Comparison of ENCODE assay signal across 19 cellular contexts in genomic region chr21:39196310-39196709, GRCh38. TPM values are rescaled to one million over a fixed set of nuclear protein-coding genes. Genes with fewer than 3 reads are reported as not detected.
DNase-seq lines count a peak whose midpoint lies in the region; ATAC-seq and TF ChIP-seq lines count a peak whose summit lies in the region.
"Had no signal": no experiment of that assay in that cellular context is flagged by ENCODE, and none has a peak within 500 bp of the region (broad histone marks: within the 10 kb centered on the region; RNA-seq: fewer than 3 reads in every experiment).

No MANE protein-coding gene starts in this region.

- TF ChIP-seq POLR2A in spleen (IDR thresholded peaks at IDR 0.05), result no peak

- intact Hi-C loops in activated naive CD4-positive, alpha-beta T cell treated with anti-CD3 and anti-CD28 coated beads for 36 hours (cut with micrococcal nuclease), result no loop called here
- intact Hi-C loops in PC-3 (cut with micrococcal nuclease), result loop anchor here (10.0 kb wide), 1 partner anchor 438 kb away; no protein-coding TSS in a partner anchor
- intact Hi-C loops in spleen (cut with DNase I; ENCODE audit: low total_unique reads), result no loop called here

- BruUV-seq in PC-3 (replicated peaks; lab: Mats Ljungman, UMichigan), result TSS peak; percentile 4

- H3K4me3 Mint-ChIP-seq in activated naive CD4-positive, alpha-beta T cell treated with anti-CD3 and anti-CD28 coated beads for 36 hours, result no peak overlapping the region
- H3K4me3 Mint-ChIP-seq in activated naive CD8-positive, alpha-beta T cell treated with anti-CD3 and anti-CD28 coated beads, Interleukin-2, amount 50 U/mL, for 24 hours, result no peak overlapping the region
- H3K4me3 Mint-ChIP-seq: endodermal cell; stimulated activated memory B cell treated with anti-CD40 and anti-IgM and Interleukin-4, amounts not matched to agents 10 μg/mL and 1 μg/mL and 100 μg/mL, for 72 hours had no signal

- no peak overlapping the region for H3K4me2 ChIP-seq in PC-3 (ENCODE audit: low read length)

- H3F3A ChIP-seq in PC-3 (ENCODE audit: low read length, unreplicated experiment), result no peaks in the 10 kb centered on the region

- H2AFZ ChIP-seq in PC-3 (ENCODE audit: low read length), result no peak overlapping the region

- no peak for ATAC-seq in activated naive CD4-positive, alpha-beta T cell treated with anti-CD3 and anti-CD28 coated beads, Interleukin-2, amount 50 U/mL, for 72 hours
- ATAC-seq in PC-3 (no peak), left lobe of liver (no peak), GM21576 (IDR thresholded peaks at IDR 0.05; ENCODE audit: unreplicated experiment) (no peak)
- no peak for ATAC-seq in activated naive CD8-positive, alpha-beta T cell treated with anti-CD3 and anti-CD28 coated beads, Interleukin-2, amount 50 U/mL, for 24 hours
- ATAC-seq: stimulated activated memory B cell treated with anti-CD40 and anti-IgM and Interleukin-4, amounts not matched to agents 10 μg/mL and 1 μg/mL and 100 μg/mL, for 72 hours had no signal

- H3K9ac ChIP-seq in PC-3 (ENCODE audit: low read length), result no peak overlapping the region

- CTCF ChIA-PET in activated naive CD4-positive, alpha-beta T cell treated with anti-CD3 and anti-CD28 coated beads for 36 hours (lab: Charles Lee), result no interaction called here
- CTCF ChIA-PET in PC-3 (lab: Charles Lee), result no interaction called here

- H3K4me1 Mint-ChIP-seq in activated naive CD4-positive, alpha-beta T cell treated with anti-CD3 and anti-CD28 coated beads for 36 hours (ENCODE audit: low read depth), result peaks cover 35% of the 10 kb centered on the region
- peaks cover 22% of the 10 kb centered on the region for H3K4me1 Mint-ChIP-seq in activated naive CD8-positive, alpha-beta T cell treated with anti-CD3 and anti-CD28 coated beads, Interleukin-2, amount 50 U/mL, for 24 hours

- H3K4me3 ChIP-seq in PC-3 (ENCODE audit: low read length) (no peak overlapping the region), spleen (peak overlapping the region in 1 of 8 donors; percentile 24)
- H3K4me3 ChIP-seq: lung, SJSA1, tibial nerve had no signal

- H3K9me3 ChIP-seq in PC-3 (ENCODE audit: low read length) (no peaks in the 10 kb centered on the region), spleen (no peaks in the 10 kb centered on the region)
- H3K9me3 ChIP-seq: SJSA1, tibial nerve had no signal

- no peak overlapping the region for H3K27ac ChIP-seq in PC-3 (ENCODE audit: low read length)
- H3K27ac ChIP-seq in spleen, result peak overlapping the region in 7 of 8 donors; percentile 23 to 60 (median 39)
- H3K27ac ChIP-seq: SJSA1, tibial nerve had no signal

- no peaks in the 10 kb centered on the region for H3K27me3 Mint-ChIP-seq in activated naive CD4-positive, alpha-beta T cell treated with anti-CD3 and anti-CD28 coated beads for 36 hours (ENCODE audit: low read depth)
- H3K27me3 Mint-ChIP-seq in activated naive CD8-positive, alpha-beta T cell treated with anti-CD3 and anti-CD28 coated beads, Interleukin-2, amount 50 U/mL, for 24 hours, result no peaks in the 10 kb centered on the region
- H3K27me3 Mint-ChIP-seq: stimulated activated memory B cell treated with anti-CD40 and anti-IgM and Interleukin-4, amounts not matched to agents 10 μg/mL and 1 μg/mL and 100 μg/mL, for 72 hours had no signal

- H3K27ac Mint-ChIP-seq in activated naive CD4-positive, alpha-beta T cell treated with anti-CD3 and anti-CD28 coated beads, Interleukin-2, amount 50 U/mL, for 72 hours, result peak overlapping the region; percentile 22 to 76
- H3K27ac Mint-ChIP-seq in activated naive CD4-positive, alpha-beta T cell treated with anti-CD3 and anti-CD28 coated beads for 36 hours, result no peak overlapping the region
- H3K27ac Mint-ChIP-seq in activated naive CD8-positive, alpha-beta T cell treated with anti-CD3 and anti-CD28 coated beads, Interleukin-2, amount 50 U/mL, for 24 hours, result peak overlapping the region; percentile 65
- H3K27ac Mint-ChIP-seq: endodermal cell; stimulated activated memory B cell treated with anti-CD40 and anti-IgM and Interleukin-4, amounts not matched to agents 10 μg/mL and 1 μg/mL and 100 μg/mL, for 72 hours had no signal

- no peaks in the 10 kb centered on the region for H3K9me2 ChIP-seq in PC-3 (replicated peaks; ENCODE audit: low read length)

- DNase-seq in activated naive CD4-positive, alpha-beta T cell treated with anti-CD3 and anti-CD28 coated beads, Interleukin-2, amount 50 U/mL, for 72 hours (ENCODE audit: low spot score in 2 of 2), result no peak
- no peak for DNase-seq in activated naive CD4-positive, alpha-beta T cell treated with anti-CD3 and anti-CD28 coated beads for 36 hours
- DNase-seq in PC-3 (no peak), spleen (no peak), left lobe of liver (ENCODE audit: low spot score) (no peak), NCI-H510A (lab: John Stamatoyannopoulos, UW) (no peak)
- no peak for DNase-seq in activated naive CD8-positive, alpha-beta T cell treated with anti-CD3 and anti-CD28 coated beads, Interleukin-2, amount 50 U/mL, for 24 hours
- DNase-seq: aorta, DND-41, endodermal cell, head of caudate nucleus, NCI-H146, NCI-H2171 treated with DMSO at 0.1 percent for 48 hours, NCI-H774 had no signal

- POLR2A ChIA-PET in PC-3 (lab: Charles Lee; ENCODE audit: unreplicated experiment), result no interaction called here

- peaks cover 3% of the 10 kb centered on the region; the same call in 1 of the 2 replicates for H4K20me1 ChIP-seq in PC-3 (ENCODE audit: low read length)

- H3K36me3 Mint-ChIP-seq in activated naive CD4-positive, alpha-beta T cell treated with anti-CD3 and anti-CD28 coated beads, Interleukin-2, amount 50 U/mL, for 72 hours, result peaks cover 17 to 37% of the 10 kb centered on the region in 2 donors
- H3K36me3 Mint-ChIP-seq in activated naive CD4-positive, alpha-beta T cell treated with anti-CD3 and anti-CD28 coated beads for 36 hours (ENCODE audit: low read depth), result peaks cover 38% of the 10 kb centered on the region
- H3K36me3 Mint-ChIP-seq in activated naive CD8-positive, alpha-beta T cell treated with anti-CD3 and anti-CD28 coated beads, Interleukin-2, amount 50 U/mL, for 24 hours (ENCODE audit: low read depth), result peaks cover 46% of the 10 kb centered on the region

- no peaks in the 10 kb centered on the region for H3K9me3 Mint-ChIP-seq in activated naive CD4-positive, alpha-beta T cell treated with anti-CD3 and anti-CD28 coated beads, Interleukin-2, amount 50 U/mL, for 72 hours
- no peaks in the 10 kb centered on the region for H3K9me3 Mint-ChIP-seq in activated naive CD4-positive, alpha-beta T cell treated with anti-CD3 and anti-CD28 coated beads for 36 hours
- no peaks in the 10 kb centered on the region for H3K9me3 Mint-ChIP-seq in activated naive CD8-positive, alpha-beta T cell treated with anti-CD3 and anti-CD28 coated beads, Interleukin-2, amount 50 U/mL, for 24 hours
- H3K9me3 Mint-ChIP-seq: endodermal cell; stimulated activated memory B cell treated with anti-CD40 and anti-IgM and Interleukin-4, amounts not matched to agents 10 μg/mL and 1 μg/mL and 100 μg/mL, for 72 hours had no signal

- H3K36me3 ChIP-seq in PC-3 (ENCODE audit: low read depth, low read length), result peaks cover 66% of the 10 kb centered on the region
- H3K36me3 ChIP-seq in spleen, result peaks cover 5 to 84% (median 52%) of the 10 kb centered on the region in 6 donors

- 70 to 78% (median 75%) methylated on average over 7 of the region's 7 CpGs for WGBS in spleen, 5 donors

- H3K79me2 ChIP-seq in PC-3 (ENCODE audit: low read length), result no peaks in the 10 kb centered on the region

- H3K4me1 ChIP-seq in PC-3 (ENCODE audit: insufficient read depth, low read length), result peaks cover 6% of the 10 kb centered on the region; the same call in 1 of the 2 replicates
- peaks cover 0 to 18% (median 12%) of the 10 kb centered on the region in 6 donors for H3K4me1 ChIP-seq in spleen
- H3K4me1 ChIP-seq: SJSA1, tibial nerve had no signal

- H3K27me3 ChIP-seq in PC-3 (ENCODE audit: low read length) (no peaks in the 10 kb centered on the region), spleen (replicated peaks in 1 of 7) (no peaks in the 10 kb centered on the region)
- H3K27me3 ChIP-seq: SJSA1, tibial nerve had no signal

- TF ChIP-seq CTCF in PC-3 (conservative IDR thresholded peaks at IDR 0.05; ENCODE audit: low read depth, low read length) (no peak), spleen (IDR thresholded peaks at IDR 0.05 in 8 of 11, conservative IDR thresholded peaks at IDR 0.05 in 3 of 11) (no peak)

RNA-seq across cellular contexts. Expression of gene PSMG1, which starts 13.1 kb away (rescaled TPM):
- 10 to 100 TPM; 62.1 to 85.2 TPM for total RNA-seq in activated naive CD4-positive, alpha-beta T cell treated with anti-CD3 and anti-CD28 coated beads, Interleukin-2, amount 50 U/mL, for 72 hours
- 10 to 100 TPM; 70.8 to 70.9 TPM for total RNA-seq in activated naive CD4-positive, alpha-beta T cell treated with anti-CD3 and anti-CD28 coated beads for 36 hours
- 110 and 113 TPM in 2 replicates for total RNA-seq in PC-3 (2014; rRNA removed)
- total RNA-seq in spleen, result 10 to 100 TPM; 12.3 to 25.3 (median 17.0) TPM
- 10 to 100 TPM; 32.3 to 39.9 (median 39.3) TPM for polyA plus RNA-seq in spleen
- 18.2 TPM for total RNA-seq in left lobe of liver
